17 cellular contexts compared by ENCODE assay signal in the genomic region with DNA sequence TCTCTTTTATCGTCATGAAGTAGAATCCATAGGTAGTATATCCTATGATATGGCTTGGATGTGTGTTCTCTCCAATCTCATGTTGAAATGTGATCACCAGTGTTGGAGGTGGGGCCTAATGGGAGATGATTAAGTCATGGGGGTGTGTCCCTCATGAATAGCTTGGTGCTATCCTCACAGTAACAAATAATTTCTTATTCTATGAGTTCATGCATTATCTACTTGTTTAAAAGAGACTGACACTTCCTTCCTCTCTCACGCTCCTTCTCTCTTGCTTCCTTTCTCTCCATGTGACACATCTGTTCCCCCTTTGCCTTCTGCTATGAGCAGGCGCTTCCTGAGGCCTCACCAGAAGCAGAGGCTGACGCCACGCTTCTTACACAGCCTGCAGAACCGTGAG.
"Had no signal": no experiment of that assay in that cellular context is flagged by ENCODE, and none has a peak within 500 bp of the region (broad histone marks: within the 10 kb centered on the region; RNA-seq: fewer than 3 reads in every experiment).

No MANE protein-coding gene starts in this region.

- H3K27me3 ChIP-seq: gastroesophageal sphincter, right lobe of liver, tibial nerve had no signal

- H3K36me3 ChIP-seq: gastroesophageal sphincter, right lobe of liver, tibial nerve had no signal

- H3K27ac ChIP-seq: right lobe of liver, tibial nerve had no signal

- H3K4me3 ChIP-seq: gastroesophageal sphincter, right lobe of liver, tibial nerve had no signal

- ATAC-seq: activated naive CD4-positive, alpha-beta T cell treated with anti-CD3 and anti-CD28 coated beads, Interleukin-2, amount 50 U/mL, for 72 hours; gastroesophageal sphincter; right lobe of liver; stimulated activated naive B cell treated with anti-CD40 and anti-IgM and Interleukin-4, amounts not matched to agents 10 μg/mL and 1 μg/mL and 100 μg/mL, for 72 hours; T-helper 17 cell had no signal

- H3K9me3 ChIP-seq: gastroesophageal sphincter, right lobe of liver, tibial nerve had no signal

- H3K4me1 ChIP-seq: right lobe of liver had no signal

- FAIRE-seq: endometrium, kidney had no signal

- DNase-seq: activated CD4-positive, alpha-beta T cell treated with anti-CD3 and anti-CD28 coated beads, Interleukin-2, amount 50 U/mL, for 4 hours; activated CD4-positive, CD25-positive, alpha-beta regulatory T cell treated with anti-CD3 and anti-CD28 coated beads, Interleukin-2, amount 50 U/mL, for 72 hours; activated effector memory CD4-positive, alpha-beta T cell treated with anti-CD3 and anti-CD28 coated beads, Interleukin-2, amount 50 U/mL, for 16 hours; activated T-cell treated with anti-CD3 and anti-CD28 coated beads, Interleukin-2, amount 50 U/mL, for 1 hour; amniotic stem cell; kidney; midbrain; naive B cell; posterior cingulate gyrus; right lobe of liver; stimulated activated CD4-positive, alpha-beta T cell treated with anti-CD3 and anti-CD28 coated beads, Interleukin-2, amount 100 ng/mL, for 24 hours; stimulated activated naive B cell treated with anti-CD40 and anti-IgM and Interleukin-4, amounts not matched to agents 10 μg/mL and 1 μg/mL and 100 μg/mL, for 72 hours; T-helper 17 cell had no signal
